16 cellular contexts compared by ENCODE assay signal in the genomic region with DNA sequence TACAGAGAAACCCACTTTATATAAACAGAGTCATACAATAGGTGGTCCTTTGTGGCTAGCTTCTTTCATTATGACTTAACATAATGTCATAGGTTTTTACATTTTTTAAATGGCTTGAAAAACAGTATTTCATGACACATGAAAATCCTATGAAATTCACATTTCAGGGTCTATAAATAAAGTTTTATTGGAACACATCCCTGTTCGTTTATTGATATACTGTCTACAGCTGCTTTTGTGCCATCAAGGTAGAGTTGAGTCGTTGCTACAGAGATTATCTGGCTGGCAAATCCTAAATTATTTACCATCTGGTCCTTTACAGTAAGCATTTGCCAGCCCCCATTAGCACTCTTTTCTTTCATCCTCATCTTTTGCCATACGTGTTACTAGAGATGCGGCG. TPM values are rescaled to one million over a fixed set of nuclear protein-coding genes. Genes with fewer than 3 reads are reported as not detected.
DNase-seq lines count a peak whose midpoint lies in the region; TF ChIP-seq lines count a peak whose summit lies in the region.
"Had no signal": no experiment of that assay in that cellular context is flagged by ENCODE, and none has a peak within 500 bp of the region (broad histone marks: within the 10 kb centered on the region; RNA-seq: fewer than 3 reads in every experiment).

No MANE protein-coding gene starts in this region.

- DNase-seq in MCF 10A (ENCODE audit: unreplicated experiment), result no peak
- no peak for DNase-seq in mammary epithelial cell
- no peak for DNase-seq in activated CD4-positive, alpha-beta memory T cell treated with anti-CD3 and anti-CD28 coated beads for 36 hours
- no peak for DNase-seq in immature natural killer cell
- no peak for DNase-seq in NAMALWA (ENCODE audit: low spot score)
- no peak for DNase-seq in middle frontal gyrus (ENCODE audit: extremely low spot score, low spot score)
- no peak for DNase-seq in CD14-positive monocyte (ENCODE audit: low spot score)
- no peak for DNase-seq in NCI-H510A treated with DMSO at 0.1 percent for 48 hours (lab: John Stamatoyannopoulos, UW)
- DNase-seq: NCI-H1048; NCI-H2227 treated with DMSO at 0.1 percent for 48 hours; stimulated activated CD4-positive, alpha-beta T cell treated with anti-CD3 and anti-CD28 coated beads, Interleukin-4, amount 100 ng/mL, for 24 hours had no signal

- CTCF ChIA-PET in MCF 10A (lab: Yijun Ruan, JAX) (interaction anchor here (0.7 to 1.8 kb wide), 2 partner anchors 25 to 1239 kb away, joined by 3 to 5 read pairs; no protein-coding TSS in a partner anchor), mammary epithelial cell (lab: Charles Lee; ENCODE audit: low non-redundant PET) (no interaction called here)
- CTCF ChIA-PET in activated CD4-positive, alpha-beta memory T cell treated with anti-CD3 and anti-CD28 coated beads for 36 hours (lab: Charles Lee), result interaction anchor here (0.6 to 1.4 kb wide), 3 partner anchors 10 to 14 kb away, joined by 3 read pairs; no protein-coding TSS in a partner anchor

- H3K4me1 Mint-ChIP-seq in MCF 10A (ENCODE audit: insufficient read depth, unreplicated experiment), result peaks cover 16% of the 10 kb centered on the region
- H3K4me1 Mint-ChIP-seq in activated CD4-positive, alpha-beta memory T cell treated with anti-CD3 and anti-CD28 coated beads for 36 hours (ENCODE audit: low read depth), result peaks cover 25% of the 10 kb centered on the region
- H3K4me1 Mint-ChIP-seq in immature natural killer cell, result peaks cover 31 to 34% of the 10 kb centered on the region in 2 donors
- peaks cover 15% of the 10 kb centered on the region for H3K4me1 Mint-ChIP-seq in CD14-positive monocyte

- in situ Hi-C loops in mammary epithelial cell (cut with MboI; ENCODE audit: low sequenced_read_pairs in 2 of 2), result no loop called here

- no peak overlapping the region for H2AFZ ChIP-seq in mammary epithelial cell (ENCODE audit: low read depth, low read length)

- no peaks in the 10 kb centered on the region for H4K20me1 ChIP-seq in mammary epithelial cell (ENCODE audit: insufficient read depth, low read length)

- peaks cover 63% of the 10 kb centered on the region for H3K79me2 ChIP-seq in mammary epithelial cell (ENCODE audit: insufficient read depth, low read length)

- WGBS in mammary epithelial cell (ENCODE audit: low coverage, missing lambda C conversion rate), result 97% methylated on average over 3 of the region's 5 CpGs

- H3K36me3 ChIP-seq in mammary epithelial cell (ENCODE audit: insufficient read depth, low read length), result peaks cover 8% of the 10 kb centered on the region

- no peaks in the 10 kb centered on the region for H3K27me3 Mint-ChIP-seq in MCF 10A (ENCODE audit: insufficient read depth, unreplicated experiment)
- H3K27me3 Mint-ChIP-seq in activated CD4-positive, alpha-beta memory T cell treated with anti-CD3 and anti-CD28 coated beads for 36 hours, result no peaks in the 10 kb centered on the region
- peaks cover 1 to 4% (median 2%) of the 10 kb centered on the region in 3 donors for H3K27me3 Mint-ChIP-seq in immature natural killer cell (ENCODE audit: low read depth in 3 of 3)
- peaks cover 1 to 3% (median 3%) of the 10 kb centered on the region in 3 donors for H3K27me3 Mint-ChIP-seq in CD14-positive monocyte (ENCODE audit: low read depth in 3 of 3)

- H3K9me3 Mint-ChIP-seq in MCF 10A (ENCODE audit: unreplicated experiment), result no peaks in the 10 kb centered on the region
- no peaks in the 10 kb centered on the region for H3K9me3 Mint-ChIP-seq in activated CD4-positive, alpha-beta memory T cell treated with anti-CD3 and anti-CD28 coated beads for 36 hours
- no peaks in the 10 kb centered on the region for H3K9me3 Mint-ChIP-seq in immature natural killer cell
- peaks cover 0 to 2% (median 0%) of the 10 kb centered on the region in 7 donors for H3K9me3 Mint-ChIP-seq in CD14-positive monocyte

- peaks cover 5% of the 10 kb centered on the region for H3K4me1 ChIP-seq in mammary epithelial cell (ENCODE audit: insufficient read depth, low read length)

- peaks cover 37% of the 10 kb centered on the region for H3K36me3 Mint-ChIP-seq in MCF 10A (ENCODE audit: insufficient read depth, unreplicated experiment)
- H3K36me3 Mint-ChIP-seq in activated CD4-positive, alpha-beta memory T cell treated with anti-CD3 and anti-CD28 coated beads for 36 hours, result peaks cover 19% of the 10 kb centered on the region
- peaks cover 0 to 10% (median 0%) of the 10 kb centered on the region in 3 donors for H3K36me3 Mint-ChIP-seq in immature natural killer cell
- H3K36me3 Mint-ChIP-seq in CD14-positive monocyte, result peaks cover 38 to 59% of the 10 kb centered on the region in 2 donors

- BruUV-seq in MCF 10A (replicated peaks; lab: Mats Ljungman, UMichigan) (no TSS peak), mammary epithelial cell (replicated peaks; lab: Mats Ljungman, UMichigan) (no TSS peak)

- TF ChIP-seq CTCF in MCF 10A (IDR thresholded peaks at IDR 0.05; ENCODE audit: unreplicated experiment), result no peak
- no peak for TF ChIP-seq CTCF in mammary epithelial cell (conservative IDR thresholded peaks at IDR 0.05 in 1 of 2, IDR thresholded peaks at IDR 0.05 in 1 of 2; ENCODE audit: extremely low read depth in 1 of 2, insufficient read depth in 1 of 2, low read depth in 1 of 2, low read length in 2 of 2)
- no peak for TF ChIP-seq CTCF in CD14-positive monocyte (IDR thresholded peaks at IDR 0.05)

- H3K4me2 ChIP-seq in mammary epithelial cell (ENCODE audit: insufficient read depth, low read depth, low read length), result no peak overlapping the region

- no peak overlapping the region for H3K4me3 ChIP-seq in mammary epithelial cell (replicated peaks in 1 of 3; ENCODE audit: insufficient read depth in 1 of 3, low read depth in 2 of 3, low read length in 3 of 3)
- H3K4me3 ChIP-seq: lung had no signal

- POLR2A ChIA-PET in MCF 10A (lab: Yijun Ruan, JAX), result interaction anchor here (0.7 to 9.1 kb wide), 2 partner anchors 10 to 15 kb away, joined by 3 to 75 read pairs; partner anchors contain the start of gene PDF
- POLR2A ChIA-PET in activated CD4-positive, alpha-beta memory T cell treated with anti-CD3 and anti-CD28 coated beads for 36 hours (lab: Charles Lee), result interaction anchor here (1.9 kb wide), 1 partner anchor 17 kb away, joined by 9 read pairs; the partner anchor contains the start of gene PDF

- H3K27ac Mint-ChIP-seq in MCF 10A (ENCODE audit: low read depth, unreplicated experiment) (no peak overlapping the region), immature natural killer cell (peak overlapping the region in 4 of 6 donors; percentile 36 to 82 (median 62)), CD14-positive monocyte (peak overlapping the region in 3 of 7 donors; percentile 12 to 67 (median 49))
- H3K27ac Mint-ChIP-seq in activated CD4-positive, alpha-beta memory T cell treated with anti-CD3 and anti-CD28 coated beads for 36 hours, result peak overlapping the region; percentile 42

- no peak overlapping the region for H3K27ac ChIP-seq in mammary epithelial cell (ENCODE audit: insufficient read depth, low read depth, low read length)
- H3K27ac ChIP-seq: epithelial cell of prostate had no signal

- intact Hi-C loops in MCF 10A (cut with micrococcal nuclease) (no loop called here), mammary epithelial cell (cut with micrococcal nuclease) (no loop called here), CD14-positive monocyte (cut with micrococcal nuclease) (loop anchor here in 1 of 2 donors (5.0 to 10.0 kb wide), 2 partner anchors 126 to 179 kb away; partner anchors contain the start of genes CHTF8, SNTB2 and UTP4)
- intact Hi-C loops in activated CD4-positive, alpha-beta memory T cell treated with anti-CD3 and anti-CD28 coated beads for 36 hours (cut with micrococcal nuclease), result no loop called here

- H3K9me3 ChIP-seq in mammary epithelial cell (replicated peaks; ENCODE audit: insufficient read depth, low read length), result no peaks in the 10 kb centered on the region

- dilution Hi-C loops in mammary epithelial cell (cut with HindIII; ENCODE audit: low sequenced_read_pairs), result no loop called here

- no peak overlapping the region for H3K9ac ChIP-seq in mammary epithelial cell (ENCODE audit: insufficient read depth, low read length)

- no peaks in the 10 kb centered on the region for H3K27me3 ChIP-seq in mammary epithelial cell (ENCODE audit: insufficient read depth, low read length)

- peak overlapping the region; percentile 44 for H3K4me3 Mint-ChIP-seq in MCF 10A (ENCODE audit: unreplicated experiment)
- H3K4me3 Mint-ChIP-seq in activated CD4-positive, alpha-beta memory T cell treated with anti-CD3 and anti-CD28 coated beads for 36 hours, result peak overlapping the region; percentile 29
- peak overlapping the region; percentile 69 to 76 (median 71) for H3K4me3 Mint-ChIP-seq in immature natural killer cell
- H3K4me3 Mint-ChIP-seq in CD14-positive monocyte, result no peak overlapping the region

RNA-seq across cellular contexts. Expression of gene VPS4A, which starts 2.3 kb away (rescaled TPM):
- total RNA-seq in MCF 10A (2022), result 34.4 and 38.6 TPM in 2 replicates
- 10 to 100 TPM; 32.0 to 38.4 TPM for total RNA-seq in mammary epithelial cell
- 22.6 TPM for polyA plus RNA-seq in mammary epithelial cell
- 49.4 TPM for polyA minus RNA-seq in mammary epithelial cell
- total RNA-seq in activated CD4-positive, alpha-beta memory T cell treated with anti-CD3 and anti-CD28 coated beads for 36 hours, result 10 to 100 TPM; 32.1 to 33.0 TPM
- polyA plus RNA-seq in immature natural killer cell, result 10 to 100 TPM; 26.5 to 52.0 (median 30.9) TPM
- polyA plus RNA-seq in CD14-positive monocyte, result 10 to 100 TPM; 18.2 to 21.8 TPM

RNA-seq across cellular contexts. Expression of gene PDF, which starts 16.9 kb away (rescaled TPM):
- 19.4 and 24.8 TPM in 2 replicates for total RNA-seq in MCF 10A (2022)
- 10 to 100 TPM; 20.2 to 21.7 TPM for total RNA-seq in mammary epithelial cell
- polyA plus RNA-seq in mammary epithelial cell, result 14.4 TPM
- 0.67 TPM for polyA minus RNA-seq in mammary epithelial cell
- 10 to 100 TPM; 16.2 to 17.6 TPM for total RNA-seq in activated CD4-positive, alpha-beta memory T cell treated with anti-CD3 and anti-CD28 coated beads for 36 hours
- 1 to 10 TPM; 6.3 to 10.0 (median 6.3) TPM for polyA plus RNA-seq in immature natural killer cell
- 1 to 10 TPM; 4.2 to 7.2 TPM for polyA plus RNA-seq in CD14-positive monocyte

RNA-seq across cellular contexts. Expression of gene COG8, which starts 25.9 kb away (rescaled TPM):
- total RNA-seq in MCF 10A (2022), result 29.3 and 33.3 TPM in 2 replicates
- 10 to 100 TPM; 24.3 to 32.7 TPM for total RNA-seq in mammary epithelial cell
- polyA plus RNA-seq in mammary epithelial cell, result 25.8 TPM
- polyA minus RNA-seq in mammary epithelial cell, result 26.5 TPM
- total RNA-seq in activated CD4-positive, alpha-beta memory T cell treated with anti-CD3 and anti-CD28 coated beads for 36 hours, result 10 to 100 TPM; 25.4 to 27.9 TPM
- polyA plus RNA-seq in immature natural killer cell, result 10 to 100 TPM; 36.6 to 52.0 (median 44.4) TPM
- 10 to 100 TPM; 21.6 to 24.1 TPM for polyA plus RNA-seq in CD14-positive monocyte

RNA-seq across cellular contexts. Expression of gene NIP7, which starts 26.1 kb away (rescaled TPM):
- total RNA-seq in MCF 10A (2022) (55.4 and 62.1 TPM in 2 replicates), mammary epithelial cell (10 to 100 TPM; 24.8 to 43.2 TPM)
- polyA plus RNA-seq in mammary epithelial cell (19.7 TPM), immature natural killer cell (10 to 100 TPM; 13.0 to 24.9 (median 23.2) TPM), CD14-positive monocyte (10 to 100 TPM; 14.2 to 16.4 TPM)
- polyA minus RNA-seq in mammary epithelial cell, result 52.6 TPM
- total RNA-seq in activated CD4-positive, alpha-beta memory T cell treated with anti-CD3 and anti-CD28 coated beads for 36 hours, result 10 to 100 TPM; 43.3 to 47.1 TPM

RNA-seq across cellular contexts. Expression of gene TMED6, which starts 38.1 kb away (rescaled TPM):
- total RNA-seq in MCF 10A (2022) (0.51 and 1.2 TPM in 2 replicates), mammary epithelial cell (under 1 TPM; 0.17 to 0.56 TPM)
- polyA plus RNA-seq in mammary epithelial cell (not detected), immature natural killer cell (not detected), CD14-positive monocyte (not detected)
- not detected for polyA minus RNA-seq in mammary epithelial cell
- total RNA-seq in activated CD4-positive, alpha-beta memory T cell treated with anti-CD3 and anti-CD28 coated beads for 36 hours, result under 1 TPM; 0.58 to 0.86 TPM
- total RNA-seq: Daoy, omental fat pad, urinary bladder had no signal

Comparison
In these comparisons a context has a peak if more than half of its experiments do, and no peak if none do; other contexts are left out.
1. H3K4me3 Mint-ChIP-seq: peak in MCF 10A (single experiment), activated CD4-positive, alpha-beta memory T cell treated with anti-CD3 and anti-CD28 coated beads for 36 hours (single experiment) and immature natural killer cell (5 of 5); none in CD14-positive monocyte (0 of 2).